ENCODE assay signal across 1 cellular context in the genomic region with DNA sequence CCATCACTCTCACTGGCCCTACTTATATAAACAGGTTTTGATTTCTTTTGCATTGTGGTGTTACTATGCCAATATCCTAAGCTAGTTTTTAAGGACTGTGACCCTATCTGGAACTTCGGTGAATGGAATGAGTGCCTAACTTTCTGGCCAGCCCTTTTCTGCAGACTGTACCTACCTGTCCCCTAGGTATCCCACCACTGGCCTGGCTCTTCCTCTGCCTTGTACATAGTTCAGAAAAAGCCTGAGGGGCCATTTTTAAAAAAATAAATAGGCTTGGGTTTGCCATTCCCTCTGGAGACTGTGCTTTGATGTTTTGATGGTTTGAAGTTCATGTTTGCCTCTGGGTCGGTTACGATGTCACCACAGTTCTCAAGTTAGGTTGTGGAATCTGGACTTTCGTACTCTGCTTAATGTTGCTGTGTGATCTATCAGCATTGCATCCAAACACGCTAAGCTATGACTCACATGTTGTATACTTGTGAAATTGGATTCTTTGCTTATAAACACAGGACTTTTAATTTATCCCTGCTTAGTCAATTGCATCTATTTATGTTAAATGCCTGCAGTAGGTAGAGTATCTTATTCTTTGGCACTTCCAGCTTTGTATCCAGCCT.
TF ChIP-seq lines count a peak whose summit lies in the region.

No MANE protein-coding gene starts in this region.

TF ChIP-seq in HepG2, 621 proteins besides CTCF, POLR2A, EP300 and RAD21 (continued from another document and continues in another):
- TF ChIP-seq, protein P1, sequence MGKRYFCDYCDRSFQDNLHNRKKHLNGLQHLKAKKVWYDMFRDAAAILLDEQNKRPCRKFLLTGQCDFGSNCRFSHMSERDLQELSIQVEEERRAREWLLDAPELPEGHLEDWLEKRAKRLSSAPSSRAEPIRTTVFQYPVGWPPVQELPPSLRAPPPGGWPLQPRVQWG (CRISPR knock-in tag; IDR thresholded peaks at IDR 0.05; ENCODE audit: borderline replicate concordance, low read depth), result no peak
- TF ChIP-seq, protein P2, sequence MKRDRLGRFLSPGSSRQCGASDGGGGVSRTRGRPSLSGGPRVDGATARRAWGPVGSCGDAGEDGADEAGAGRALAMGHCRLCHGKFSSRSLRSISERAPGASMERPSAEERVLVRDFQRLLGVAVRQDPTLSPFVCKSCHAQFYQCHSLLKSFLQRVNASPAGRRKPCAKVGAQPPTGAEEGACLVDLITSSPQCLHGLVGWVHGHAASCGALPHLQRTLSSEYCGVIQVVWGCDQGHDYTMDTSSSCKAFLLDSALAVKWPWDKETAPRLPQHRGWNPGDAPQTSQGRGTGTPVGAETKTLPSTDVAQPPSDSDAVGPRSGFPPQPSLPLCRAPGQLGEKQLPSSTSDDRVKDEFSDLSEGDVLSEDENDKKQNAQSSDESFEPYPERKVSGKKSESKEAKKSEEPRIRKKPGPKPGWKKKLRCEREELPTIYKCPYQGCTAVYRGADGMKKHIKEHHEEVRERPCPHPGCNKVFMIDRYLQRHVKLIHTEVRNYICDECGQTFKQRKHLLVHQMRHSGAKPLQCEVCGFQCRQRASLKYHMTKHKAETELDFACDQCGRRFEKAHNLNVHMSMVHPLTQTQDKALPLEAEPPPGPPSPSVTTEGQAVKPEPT (CRISPR knock-in tag; IDR thresholded peaks at IDR 0.05; ENCODE audit: low read depth), result no peak
- no peak for TF ChIP-seq ZFP36L2 (CRISPR knock-in tag; IDR thresholded peaks at IDR 0.05)
- no peak for TF ChIP-seq ZSCAN25 (CRISPR knock-in tag; IDR thresholded peaks at IDR 0.05)
- no peak for TF ChIP-seq SETDB1 (CRISPR knock-in tag; IDR thresholded peaks at IDR 0.05; ENCODE audit: borderline replicate concordance)
- TF ChIP-seq ZNF3 (CRISPR knock-in tag; IDR thresholded peaks at IDR 0.05), result no peak
- TF ChIP-seq, protein P3, sequence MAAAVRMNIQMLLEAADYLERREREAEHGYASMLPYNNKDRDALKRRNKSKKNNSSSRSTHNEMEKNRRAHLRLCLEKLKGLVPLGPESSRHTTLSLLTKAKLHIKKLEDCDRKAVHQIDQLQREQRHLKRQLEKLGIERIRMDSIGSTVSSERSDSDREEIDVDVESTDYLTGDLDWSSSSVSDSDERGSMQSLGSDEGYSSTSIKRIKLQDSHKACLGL (CRISPR knock-in tag; IDR thresholded peaks at IDR 0.05), result no peak
- peak; percentile 66 for TF ChIP-seq TBL1XR1 (IDR thresholded peaks at IDR 0.05; ENCODE audit: borderline replicate concordance, low read length, partially characterized antibody)
- TF ChIP-seq, protein P4, sequence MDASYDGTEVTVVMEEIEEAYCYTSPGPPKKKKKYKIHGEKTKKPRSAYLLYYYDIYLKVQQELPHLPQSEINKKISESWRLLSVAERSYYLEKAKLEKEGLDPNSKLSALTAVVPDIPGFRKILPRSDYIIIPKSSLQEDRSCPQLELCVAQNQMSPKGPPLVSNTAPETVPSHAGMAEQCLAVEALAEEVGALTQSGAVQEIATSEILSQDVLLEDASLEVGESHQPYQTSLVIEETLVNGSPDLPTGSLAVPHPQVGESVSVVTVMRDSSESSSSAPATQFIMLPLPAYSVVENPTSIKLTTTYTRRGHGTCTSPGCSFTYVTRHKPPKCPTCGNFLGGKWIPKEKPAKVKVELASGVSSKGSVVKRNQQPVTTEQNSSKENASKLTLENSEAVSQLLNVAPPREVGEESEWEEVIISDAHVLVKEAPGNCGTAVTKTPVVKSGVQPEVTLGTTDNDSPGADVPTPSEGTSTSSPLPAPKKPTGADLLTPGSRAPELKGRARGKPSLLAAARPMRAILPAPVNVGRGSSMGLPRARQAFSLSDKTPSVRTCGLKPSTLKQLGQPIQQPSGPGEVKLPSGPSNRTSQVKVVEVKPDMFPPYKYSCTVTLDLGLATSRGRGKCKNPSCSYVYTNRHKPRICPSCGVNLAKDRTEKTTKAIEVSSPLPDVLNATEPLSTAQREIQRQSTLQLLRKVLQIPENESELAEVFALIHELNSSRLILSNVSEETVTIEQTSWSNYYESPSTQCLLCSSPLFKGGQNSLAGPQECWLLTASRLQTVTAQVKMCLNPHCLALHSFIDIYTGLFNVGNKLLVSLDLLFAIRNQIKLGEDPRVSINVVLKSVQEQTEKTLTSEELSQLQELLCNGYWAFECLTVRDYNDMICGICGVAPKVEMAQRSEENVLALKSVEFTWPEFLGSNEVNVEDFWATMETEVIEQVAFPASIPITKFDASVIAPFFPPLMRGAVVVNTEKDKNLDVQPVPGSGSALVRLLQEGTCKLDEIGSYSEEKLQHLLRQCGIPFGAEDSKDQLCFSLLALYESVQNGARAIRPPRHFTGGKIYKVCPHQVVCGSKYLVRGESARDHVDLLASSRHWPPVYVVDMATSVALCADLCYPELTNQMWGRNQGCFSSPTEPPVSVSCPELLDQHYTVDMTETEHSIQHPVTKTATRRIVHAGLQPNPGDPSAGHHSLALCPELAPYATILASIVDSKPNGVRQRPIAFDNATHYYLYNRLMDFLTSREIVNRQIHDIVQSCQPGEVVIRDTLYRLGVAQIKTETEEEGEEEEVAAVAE (CRISPR knock-in tag; IDR thresholded peaks at IDR 0.05; ENCODE audit: borderline replicate concordance), result peak; percentile 41; the same call in 1 of the 2 replicates
- TF ChIP-seq HOXA9 (CRISPR knock-in tag; IDR thresholded peaks at IDR 0.05; ENCODE audit: borderline replicate concordance), result no peak
- no peak for TF ChIP-seq SIN3A (IDR thresholded peaks at IDR 0.05; ENCODE audit: borderline replicate concordance, low read depth, low read length)
- no peak for TF ChIP-seq EEA1 (CRISPR knock-in tag; IDR thresholded peaks at IDR 0.05; ENCODE audit: borderline replicate concordance)
- 0 out of 2 replicates have a peak, but pooled peaks have one; percentile 52 for TF ChIP-seq ZNF430 (CRISPR knock-in tag; IDR thresholded peaks at IDR 0.05)
- TF ChIP-seq, protein P5, sequence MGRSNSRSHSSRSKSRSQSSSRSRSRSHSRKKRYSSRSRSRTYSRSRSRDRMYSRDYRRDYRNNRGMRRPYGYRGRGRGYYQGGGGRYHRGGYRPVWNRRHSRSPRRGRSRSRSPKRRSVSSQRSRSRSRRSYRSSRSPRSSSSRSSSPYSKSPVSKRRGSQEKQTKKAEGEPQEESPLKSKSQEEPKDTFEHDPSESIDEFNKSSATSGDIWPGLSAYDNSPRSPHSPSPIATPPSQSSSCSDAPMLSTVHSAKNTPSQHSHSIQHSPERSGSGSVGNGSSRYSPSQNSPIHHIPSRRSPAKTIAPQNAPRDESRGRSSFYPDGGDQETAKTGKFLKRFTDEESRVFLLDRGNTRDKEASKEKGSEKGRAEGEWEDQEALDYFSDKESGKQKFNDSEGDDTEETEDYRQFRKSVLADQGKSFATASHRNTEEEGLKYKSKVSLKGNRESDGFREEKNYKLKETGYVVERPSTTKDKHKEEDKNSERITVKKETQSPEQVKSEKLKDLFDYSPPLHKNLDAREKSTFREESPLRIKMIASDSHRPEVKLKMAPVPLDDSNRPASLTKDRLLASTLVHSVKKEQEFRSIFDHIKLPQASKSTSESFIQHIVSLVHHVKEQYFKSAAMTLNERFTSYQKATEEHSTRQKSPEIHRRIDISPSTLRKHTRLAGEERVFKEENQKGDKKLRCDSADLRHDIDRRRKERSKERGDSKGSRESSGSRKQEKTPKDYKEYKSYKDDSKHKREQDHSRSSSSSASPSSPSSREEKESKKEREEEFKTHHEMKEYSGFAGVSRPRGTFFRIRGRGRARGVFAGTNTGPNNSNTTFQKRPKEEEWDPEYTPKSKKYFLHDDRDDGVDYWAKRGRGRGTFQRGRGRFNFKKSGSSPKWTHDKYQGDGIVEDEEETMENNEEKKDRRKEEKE (IDR thresholded peaks at IDR 0.05), result no peak
- no peak for TF ChIP-seq ZNF446 (CRISPR knock-in tag; IDR thresholded peaks at IDR 0.05)
- no peak for TF ChIP-seq ZNF782 (CRISPR knock-in tag; IDR thresholded peaks at IDR 0.05; ENCODE audit: borderline replicate concordance)
- TF ChIP-seq GTF2F1 (IDR thresholded peaks at IDR 0.05; ENCODE audit: low read length), result no peak
- TF ChIP-seq, protein P6, sequence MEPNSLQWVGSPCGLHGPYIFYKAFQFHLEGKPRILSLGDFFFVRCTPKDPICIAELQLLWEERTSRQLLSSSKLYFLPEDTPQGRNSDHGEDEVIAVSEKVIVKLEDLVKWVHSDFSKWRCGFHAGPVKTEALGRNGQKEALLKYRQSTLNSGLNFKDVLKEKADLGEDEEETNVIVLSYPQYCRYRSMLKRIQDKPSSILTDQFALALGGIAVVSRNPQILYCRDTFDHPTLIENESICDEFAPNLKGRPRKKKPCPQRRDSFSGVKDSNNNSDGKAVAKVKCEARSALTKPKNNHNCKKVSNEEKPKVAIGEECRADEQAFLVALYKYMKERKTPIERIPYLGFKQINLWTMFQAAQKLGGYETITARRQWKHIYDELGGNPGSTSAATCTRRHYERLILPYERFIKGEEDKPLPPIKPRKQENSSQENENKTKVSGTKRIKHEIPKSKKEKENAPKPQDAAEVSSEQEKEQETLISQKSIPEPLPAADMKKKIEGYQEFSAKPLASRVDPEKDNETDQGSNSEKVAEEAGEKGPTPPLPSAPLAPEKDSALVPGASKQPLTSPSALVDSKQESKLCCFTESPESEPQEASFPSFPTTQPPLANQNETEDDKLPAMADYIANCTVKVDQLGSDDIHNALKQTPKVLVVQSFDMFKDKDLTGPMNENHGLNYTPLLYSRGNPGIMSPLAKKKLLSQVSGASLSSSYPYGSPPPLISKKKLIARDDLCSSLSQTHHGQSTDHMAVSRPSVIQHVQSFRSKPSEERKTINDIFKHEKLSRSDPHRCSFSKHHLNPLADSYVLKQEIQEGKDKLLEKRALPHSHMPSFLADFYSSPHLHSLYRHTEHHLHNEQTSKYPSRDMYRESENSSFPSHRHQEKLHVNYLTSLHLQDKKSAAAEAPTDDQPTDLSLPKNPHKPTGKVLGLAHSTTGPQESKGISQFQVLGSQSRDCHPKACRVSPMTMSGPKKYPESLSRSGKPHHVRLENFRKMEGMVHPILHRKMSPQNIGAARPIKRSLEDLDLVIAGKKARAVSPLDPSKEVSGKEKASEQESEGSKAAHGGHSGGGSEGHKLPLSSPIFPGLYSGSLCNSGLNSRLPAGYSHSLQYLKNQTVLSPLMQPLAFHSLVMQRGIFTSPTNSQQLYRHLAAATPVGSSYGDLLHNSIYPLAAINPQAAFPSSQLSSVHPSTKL (CRISPR knock-in tag; IDR thresholded peaks at IDR 0.05), result peak; percentile 99
- TF ChIP-seq ZNF619 (CRISPR knock-in tag; IDR thresholded peaks at IDR 0.05), result no peak
- no peak for TF ChIP-seq ZNF839 (CRISPR knock-in tag; IDR thresholded peaks at IDR 0.05; ENCODE audit: borderline replicate concordance)
- TF ChIP-seq, protein P7, sequence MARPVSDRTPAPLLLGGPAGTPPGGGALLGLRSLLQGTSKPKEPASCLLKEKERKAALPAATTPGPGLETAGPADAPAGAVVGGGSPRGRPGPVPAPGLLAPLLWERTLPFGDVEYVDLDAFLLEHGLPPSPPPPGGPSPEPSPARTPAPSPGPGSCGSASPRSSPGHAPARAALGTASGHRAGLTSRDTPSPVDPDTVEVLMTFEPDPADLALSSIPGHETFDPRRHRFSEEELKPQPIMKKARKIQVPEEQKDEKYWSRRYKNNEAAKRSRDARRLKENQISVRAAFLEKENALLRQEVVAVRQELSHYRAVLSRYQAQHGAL (CRISPR knock-in tag; IDR thresholded peaks at IDR 0.05; ENCODE audit: not compliant biosample characterization), result no peak
- TF ChIP-seq ZNF143 (CRISPR knock-in tag; IDR thresholded peaks at IDR 0.05), result no peak
- TF ChIP-seq, protein P8, sequence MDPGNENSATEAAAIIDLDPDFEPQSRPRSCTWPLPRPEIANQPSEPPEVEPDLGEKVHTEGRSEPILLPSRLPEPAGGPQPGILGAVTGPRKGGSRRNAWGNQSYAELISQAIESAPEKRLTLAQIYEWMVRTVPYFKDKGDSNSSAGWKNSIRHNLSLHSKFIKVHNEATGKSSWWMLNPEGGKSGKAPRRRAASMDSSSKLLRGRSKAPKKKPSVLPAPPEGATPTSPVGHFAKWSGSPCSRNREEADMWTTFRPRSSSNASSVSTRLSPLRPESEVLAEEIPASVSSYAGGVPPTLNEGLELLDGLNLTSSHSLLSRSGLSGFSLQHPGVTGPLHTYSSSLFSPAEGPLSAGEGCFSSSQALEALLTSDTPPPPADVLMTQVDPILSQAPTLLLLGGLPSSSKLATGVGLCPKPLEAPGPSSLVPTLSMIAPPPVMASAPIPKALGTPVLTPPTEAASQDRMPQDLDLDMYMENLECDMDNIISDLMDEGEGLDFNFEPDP (CRISPR knock-in tag; conservative IDR thresholded peaks at IDR 0.05), result no peak
- TF ChIP-seq NONO (IDR thresholded peaks at IDR 0.05), result no peak
- peak; percentile 62; the same call in 1 of the 2 replicates for TF ChIP-seq NONO (CRISPR knock-in tag; conservative IDR thresholded peaks at IDR 0.05)
